ENCODE assay signal across 8 cellular contexts in the genomic region with DNA sequence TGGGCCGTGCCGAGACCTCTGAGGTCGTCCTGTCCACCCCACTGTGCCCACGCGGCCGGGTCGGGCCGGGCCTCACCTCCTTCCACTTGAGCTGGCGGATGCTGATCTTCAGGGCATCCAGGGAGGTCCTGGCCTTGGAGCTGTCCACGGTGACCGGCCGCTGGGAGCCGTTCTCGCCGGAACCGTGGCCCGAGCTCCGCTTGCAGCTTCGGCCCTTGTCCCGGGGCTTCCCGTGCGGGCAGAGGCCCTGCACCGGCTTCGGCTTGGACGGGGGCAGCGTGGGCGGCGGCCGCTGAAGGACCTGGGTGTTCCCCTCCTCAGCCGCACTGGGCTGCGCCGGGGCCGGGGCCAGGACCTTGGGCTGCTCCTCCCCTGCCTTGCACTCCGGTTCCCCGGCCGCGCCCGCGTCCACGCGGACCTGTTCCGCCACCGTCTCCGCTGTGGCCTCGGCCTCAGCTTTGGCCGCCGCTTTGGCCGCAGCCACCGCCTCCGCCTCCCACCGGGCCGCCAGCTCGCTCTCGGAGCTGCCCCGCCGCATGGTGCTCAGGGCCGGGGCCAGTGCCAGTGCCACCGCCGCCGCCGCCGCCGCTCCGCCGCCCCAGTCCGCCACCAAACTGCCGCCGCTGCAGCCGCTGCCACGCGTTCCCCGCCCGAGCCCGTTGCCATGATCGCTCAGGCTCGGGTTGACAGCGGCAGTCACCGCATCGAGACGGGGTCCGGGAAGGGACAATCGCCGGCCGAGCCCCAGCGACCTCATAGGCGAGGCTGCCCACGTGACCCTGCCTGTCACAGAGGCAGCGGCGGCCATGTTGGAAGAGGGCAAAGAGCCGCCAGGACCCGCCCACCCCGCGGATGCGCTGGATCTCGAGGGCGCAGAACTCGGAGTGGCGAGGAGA. TPM values are rescaled to one million over a fixed set of nuclear protein-coding genes. Genes with fewer than 3 reads are reported as not detected.
DNase-seq lines count a peak whose midpoint lies in the region; ATAC-seq and TF ChIP-seq lines count a peak whose summit lies in the region.

A gene with protein sequence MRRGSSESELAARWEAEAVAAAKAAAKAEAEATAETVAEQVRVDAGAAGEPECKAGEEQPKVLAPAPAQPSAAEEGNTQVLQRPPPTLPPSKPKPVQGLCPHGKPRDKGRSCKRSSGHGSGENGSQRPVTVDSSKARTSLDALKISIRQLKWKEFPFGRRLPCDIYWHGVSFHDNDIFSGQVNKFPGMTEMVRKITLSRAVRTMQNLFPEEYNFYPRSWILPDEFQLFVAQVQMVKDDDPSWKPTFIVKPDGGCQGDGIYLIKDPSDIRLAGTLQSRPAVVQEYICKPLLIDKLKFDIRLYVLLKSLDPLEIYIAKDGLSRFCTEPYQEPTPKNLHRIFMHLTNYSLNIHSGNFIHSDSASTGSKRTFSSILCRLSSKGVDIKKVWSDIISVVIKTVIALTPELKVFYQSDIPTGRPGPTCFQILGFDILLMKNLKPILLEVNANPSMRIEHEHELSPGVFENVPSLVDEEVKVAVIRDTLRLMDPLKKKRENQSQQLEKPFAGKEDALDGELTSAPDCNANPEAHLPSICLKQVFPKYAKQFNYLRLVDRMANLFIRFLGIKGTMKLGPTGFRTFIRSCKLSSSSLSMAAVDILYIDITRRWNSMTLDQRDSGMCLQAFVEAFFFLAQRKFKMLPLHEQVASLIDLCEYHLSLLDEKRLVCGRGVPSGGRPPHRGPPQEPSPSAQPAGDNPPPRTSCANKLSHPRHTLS (minus strand): TSS at position 698 of the 896 bp plus-strand sequence. CDS start 160 bp downstream, at position 538.

- H3K9me3 Mint-ChIP-seq in activated CD4-positive, alpha-beta T cell treated with anti-CD3 and anti-CD28 coated beads, Interleukin-2, amount 10 ng/mL, durations not matched to agents 24 days and 14 days, result no peaks in the 10 kb centered on the region

- H3K9ac ChIP-seq in BLaER1, result peak within 1 kb of the TSS; percentile 85

- intact Hi-C loops in activated CD4-positive, alpha-beta T cell treated with anti-CD3 and anti-CD28 coated beads, Interleukin-2, amount 10 ng/mL, durations not matched to agents 24 days and 14 days (cut with micrococcal nuclease), result loop anchor here (1.0 to 10.0 kb wide), 4 partner anchors 41 to 1378 kb away; a partner anchor contains a TSS
- intact Hi-C loops in left lung (cut with DNase I), result loop anchor here in 1 of 2 donors (10.0 kb wide), 1 partner anchor 262 kb away; no protein-coding TSS in a partner anchor

- peaks cover 34% of the 10 kb centered on the region for H3K4me1 Mint-ChIP-seq in activated CD4-positive, alpha-beta T cell treated with anti-CD3 and anti-CD28 coated beads, Interleukin-2, amount 10 ng/mL, durations not matched to agents 24 days and 14 days

- H3K27ac ChIP-seq in BLaER1 (peak within 1 kb of the TSS; percentile 57), left lung (peak within 1 kb of the TSS; percentile 26 to 82)

- no peak for TF ChIP-seq CTCF in left lung (IDR thresholded peaks at IDR 0.05)

- peaks cover 6% of the 10 kb centered on the region for H3K36me3 Mint-ChIP-seq in activated CD4-positive, alpha-beta T cell treated with anti-CD3 and anti-CD28 coated beads, Interleukin-2, amount 10 ng/mL, durations not matched to agents 24 days and 14 days (ENCODE audit: low read depth)

- H3K36me3 ChIP-seq in BLaER1 (no peaks in the 10 kb centered on the region), left lung (no peaks in the 10 kb centered on the region)

- peaks cover 21% of the 10 kb centered on the region for H3K27me3 Mint-ChIP-seq in activated CD4-positive, alpha-beta T cell treated with anti-CD3 and anti-CD28 coated beads, Interleukin-2, amount 10 ng/mL, durations not matched to agents 24 days and 14 days

- H3K9me3 ChIP-seq in BLaER1 (no peaks in the 10 kb centered on the region), left lung (no peaks in the 10 kb centered on the region)

- H3K4me2 ChIP-seq in BLaER1, result peak within 1 kb of the TSS; percentile 99

- H3K4me1 ChIP-seq in BLaER1, result peaks cover 24% of the 10 kb centered on the region
- peaks cover 6 to 33% of the 10 kb centered on the region in 2 donors for H3K4me1 ChIP-seq in left lung

- peak within 1 kb of the TSS; percentile 82 for H3K27ac Mint-ChIP-seq in activated CD4-positive, alpha-beta T cell treated with anti-CD3 and anti-CD28 coated beads, Interleukin-2, amount 10 ng/mL, durations not matched to agents 24 days and 14 days

- H3K4me3 Mint-ChIP-seq in activated CD4-positive, alpha-beta T cell treated with anti-CD3 and anti-CD28 coated beads, Interleukin-2, amount 10 ng/mL, durations not matched to agents 24 days and 14 days, result peak within 1 kb of the TSS; percentile 81

- peaks cover 46% of the 10 kb centered on the region for H4K20me1 ChIP-seq in BLaER1

- peak within 1 kb of the TSS; percentile 89 for H3K4me3 ChIP-seq in BLaER1
- peak within 1 kb of the TSS; percentile 90 to 91 for H3K4me3 ChIP-seq in left lung

- peak; percentile 91 for ATAC-seq in GM19324 (IDR thresholded peaks at IDR 0.05; ENCODE audit: low FRiP score, unreplicated experiment)
- ATAC-seq in HG03460 (IDR thresholded peaks at IDR 0.05; ENCODE audit: unreplicated experiment), result peak; percentile 93
- peak; percentile 97 for ATAC-seq in left lung

- H3K27me3 ChIP-seq in BLaER1, result no peaks in the 10 kb centered on the region
- H3K27me3 ChIP-seq in left lung, result no peaks in the 10 kb centered on the region

- DNase-seq in NCI-H524 treated with DMSO at 0.1 percent for 48 hours (lab: John Stamatoyannopoulos, UW) (peak; percentile 55), dedifferentiated amniotic fluid mesenchymal stem cell (ENCODE audit: extremely low spot score) (peak; percentile 89), left lung (peak; percentile 97 to 98)
- peak; percentile 99 for DNase-seq in activated CD4-positive, alpha-beta T cell treated with anti-CD3 and anti-CD28 coated beads, Interleukin-2, amount 10 ng/mL, durations not matched to agents 24 days and 14 days
- peak; percentile 94 for DNase-seq in stimulated activated CD4-positive, alpha-beta T cell treated with anti-CD3 and anti-CD28 coated beads, Interleukin-2, amount 100 ng/mL, for 4 hours (ENCODE audit: low read depth)

RNA-seq across cellular contexts. Expression of the gene that starts here (rescaled TPM):
- total RNA-seq in activated CD4-positive, alpha-beta T cell treated with anti-CD3 and anti-CD28 coated beads, Interleukin-2, amount 10 ng/mL, durations not matched to agents 24 days and 14 days, result 2.4 and 2.8 TPM in 2 replicates
- total RNA-seq in left lung, result 1 to 10 TPM; 5.4 to 9.8 TPM

Comparison
In these comparisons a context has a peak if more than half of its experiments do, and no peak if none do; other contexts are left out.
1. Peak in every context shown above with its lines: DNase-seq, ATAC-seq, H3K4me3 ChIP-seq and H3K27ac ChIP-seq.